7 cellular contexts compared by ENCODE assay signal in the genomic region with DNA sequence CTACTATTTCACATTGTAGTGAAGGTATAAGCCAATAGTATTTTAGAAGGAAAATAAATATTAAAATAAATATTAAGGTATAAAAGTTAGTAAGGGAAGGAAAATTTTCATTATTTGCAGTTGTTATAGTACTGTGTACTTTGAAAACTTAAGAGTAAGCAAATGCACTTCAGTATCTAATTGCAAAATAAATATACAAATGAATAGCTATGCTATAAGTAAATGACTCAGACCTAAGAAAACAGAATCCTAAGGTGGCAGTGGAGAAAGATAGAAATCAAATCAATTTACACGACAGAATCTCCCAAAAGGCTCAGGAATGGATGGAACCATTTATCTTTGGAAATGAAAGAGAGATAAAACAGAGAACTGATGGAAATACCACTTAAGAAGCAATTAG.
"Had no signal": no experiment of that assay in that cellular context is flagged by ENCODE, and none has a peak within 500 bp of the region (broad histone marks: within the 10 kb centered on the region; RNA-seq: fewer than 3 reads in every experiment).

No MANE protein-coding gene starts in this region.

- H3K27ac ChIP-seq: HL-60 had no signal

- H3K4me3 ChIP-seq: GM23338, K562 had no signal

- DNase-seq: H9, HCEC 1CT, HFFc6, KG1 had no signal

- H3K4me2 ChIP-seq: GM23338 had no signal

- H2AFZ ChIP-seq: GM23338 had no signal
